Comparison of ENCODE assay signal across 9 cellular contexts in the genomic region with DNA sequence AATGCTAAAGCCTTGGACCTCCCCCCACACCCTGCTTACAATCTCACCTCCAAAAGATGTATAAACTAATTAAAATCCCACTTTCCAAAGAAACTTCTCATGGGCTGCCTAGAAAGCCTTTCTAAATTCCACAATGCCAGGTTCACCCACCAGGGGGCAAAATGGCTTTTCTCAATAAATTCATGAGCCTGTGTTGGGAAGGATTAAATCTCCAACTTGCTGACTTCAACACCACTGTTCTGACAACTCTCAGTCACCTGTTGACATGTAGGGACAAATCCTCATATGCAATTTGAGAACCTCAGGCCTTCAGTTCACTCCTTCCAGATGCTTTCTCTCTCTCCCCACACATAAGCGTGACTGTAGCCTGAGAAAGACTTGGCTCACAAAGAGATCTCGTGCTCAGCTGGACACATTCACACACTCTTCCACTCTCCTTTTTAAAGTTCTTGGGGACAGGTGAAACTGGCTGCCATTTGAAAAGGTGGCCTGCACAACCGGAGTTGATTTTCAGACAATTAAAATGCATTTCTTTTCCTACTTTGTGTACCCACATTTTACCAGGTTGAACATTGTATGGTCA.
DNase-seq lines count a peak whose midpoint lies in the region; ATAC-seq and TF ChIP-seq lines count a peak whose summit lies in the region.
"Had no signal": no experiment of that assay in that cellular context is flagged by ENCODE, and none has a peak within 500 bp of the region (broad histone marks: within the 10 kb centered on the region; RNA-seq: fewer than 3 reads in every experiment).

No MANE protein-coding gene starts in this region.

- H3K36me3 Mint-ChIP-seq in activated T-cell treated with anti-CD3 and anti-CD28 coated beads, Interleukin-2, amount 50 U/mL, for 72 hours (ENCODE audit: insufficient read depth in 2 of 2) = no peaks in the 10 kb centered on the region
- no peaks in the 10 kb centered on the region for H3K36me3 Mint-ChIP-seq in activated T-cell treated with anti-CD3 and anti-CD28 coated beads, Interleukin-2, amount 50 U/mL, for 24 hours (ENCODE audit: low read depth)
- H3K36me3 Mint-ChIP-seq: memory B cell had no signal

- no peak overlapping the region for H3K9ac ChIP-seq in colonic mucosa (ENCODE audit: low read depth in 2 of 2, low read length in 2 of 2)

- H3K9me3 Mint-ChIP-seq in activated T-cell treated with anti-CD3 and anti-CD28 coated beads, Interleukin-2, amount 50 U/mL, for 72 hours = no peaks in the 10 kb centered on the region
- H3K9me3 Mint-ChIP-seq in activated T-cell treated with anti-CD3 and anti-CD28 coated beads, Interleukin-2, amount 50 U/mL, for 24 hours = no peaks in the 10 kb centered on the region
- H3K9me3 Mint-ChIP-seq: memory B cell had no signal

- H3K27ac Mint-ChIP-seq in activated T-cell treated with anti-CD3 and anti-CD28 coated beads, Interleukin-2, amount 50 U/mL, for 72 hours = no peak overlapping the region
- no peak overlapping the region for H3K27ac Mint-ChIP-seq in activated T-cell treated with anti-CD3 and anti-CD28 coated beads, Interleukin-2, amount 50 U/mL, for 24 hours
- H3K27ac Mint-ChIP-seq: memory B cell had no signal

- H3K4me1 Mint-ChIP-seq in activated T-cell treated with anti-CD3 and anti-CD28 coated beads, Interleukin-2, amount 50 U/mL, for 72 hours (ENCODE audit: low read depth) = no peaks in the 10 kb centered on the region
- H3K4me1 Mint-ChIP-seq in activated T-cell treated with anti-CD3 and anti-CD28 coated beads, Interleukin-2, amount 50 U/mL, for 24 hours (ENCODE audit: low read depth) = no peaks in the 10 kb centered on the region
- H3K4me1 Mint-ChIP-seq: memory B cell had no signal

- DNase-seq in activated T-cell treated with anti-CD3 and anti-CD28 coated beads, Interleukin-2, amount 50 U/mL, for 72 hours = peak; percentile 4 to 8
- no peak for DNase-seq in activated T-cell treated with anti-CD3 and anti-CD28 coated beads, Interleukin-2, amount 50 U/mL, for 24 hours
- DNase-seq in NB4 (ENCODE audit: low read depth) (peak; percentile 21), colonic mucosa (no peak), retinal pigment epithelial cell (ENCODE audit: low read depth) (no peak), hepatic stellate cell (ENCODE audit: low spot score) (no peak), GM03348 (ENCODE audit: low spot score) (no peak)

- H3K27me3 Mint-ChIP-seq in activated T-cell treated with anti-CD3 and anti-CD28 coated beads, Interleukin-2, amount 50 U/mL, for 72 hours (ENCODE audit: low read depth) = peaks cover 33% of the 10 kb centered on the region
- peaks cover 45% of the 10 kb centered on the region for H3K27me3 Mint-ChIP-seq in activated T-cell treated with anti-CD3 and anti-CD28 coated beads, Interleukin-2, amount 50 U/mL, for 24 hours
- H3K27me3 Mint-ChIP-seq: memory B cell had no signal

- TF ChIP-seq CTCF in NB4 (IDR thresholded peaks at IDR 0.05; ENCODE audit: low read depth, low read length) (peak; percentile 36), colonic mucosa (IDR thresholded peaks at IDR 0.05) (peak; percentile 16), retinal pigment epithelial cell (conservative IDR thresholded peaks at IDR 0.05; ENCODE audit: low read depth, low read length) (peak; percentile 55)

- H3K4me1 ChIP-seq in colonic mucosa = no peaks in the 10 kb centered on the region

- no peak overlapping the region for H3K4me3 Mint-ChIP-seq in activated T-cell treated with anti-CD3 and anti-CD28 coated beads, Interleukin-2, amount 50 U/mL, for 72 hours
- H3K4me3 Mint-ChIP-seq in activated T-cell treated with anti-CD3 and anti-CD28 coated beads, Interleukin-2, amount 50 U/mL, for 24 hours = no peak overlapping the region
- H3K4me3 Mint-ChIP-seq: memory B cell had no signal

- H3K4me3 ChIP-seq in NB4 (ENCODE audit: low read depth, low read length) (no peak overlapping the region), colonic mucosa (no peak overlapping the region), retinal pigment epithelial cell (ENCODE audit: low read length) (no peak overlapping the region)

- intact Hi-C loops in colonic mucosa (cut with DNase I) = loop anchor here (5.0 kb wide), 1 partner anchor 620 kb away; no protein-coding TSS in a partner anchor

- TF ChIP-seq POLR2A in NB4 (IDR thresholded peaks at IDR 0.05; ENCODE audit: extremely low read depth, insufficient read length) = no peak

- H3K36me3 ChIP-seq in colonic mucosa = no peaks in the 10 kb centered on the region

- no peak for ATAC-seq in activated T-cell treated with anti-CD3 and anti-CD28 coated beads, Interleukin-2, amount 50 U/mL, for 72 hours (replicated peaks in 1 of 2)
- ATAC-seq in HG02840 (IDR thresholded peaks at IDR 0.05; ENCODE audit: low FRiP score, unreplicated experiment) = no peak

- no peaks in the 10 kb centered on the region for H3K27me3 ChIP-seq in colonic mucosa

- no peak overlapping the region for H3K27ac ChIP-seq in colonic mucosa

- no peaks in the 10 kb centered on the region for H3K9me3 ChIP-seq in colonic mucosa

Comparison
In these comparisons a context has a peak if more than half of its experiments do, and no peak if none do; other contexts are left out.
1. DNase-seq: peak in activated T-cell treated with anti-CD3 and anti-CD28 coated beads, Interleukin-2, amount 50 U/mL, for 72 hours (2 of 2) and NB4 (single experiment); none in activated T-cell treated with anti-CD3 and anti-CD28 coated beads, Interleukin-2, amount 50 U/mL, for 24 hours (single experiment), colonic mucosa (single experiment), retinal pigment epithelial cell (single experiment), hepatic stellate cell (single experiment) and GM03348 (single experiment).
2. Peak in every context shown above with its lines, with median percentiles within 50 percentile points of each other: CTCF ChIP-seq.